ENCODE assay signal across 14 cellular contexts in genomic region chr10:72081210-72081609, GRCh38. TPM values are rescaled to one million over a fixed set of nuclear protein-coding genes. Genes with fewer than 3 reads are reported as not detected.
A peak's percentile ranks its signal among the peaks of the same experiment; 100 is the strongest.
DNase-seq lines count a peak whose midpoint lies in the region; ATAC-seq, FAIRE-seq and TF ChIP-seq lines count a peak whose summit lies in the region.
"Had no signal": no experiment of that assay in that cellular context is flagged by ENCODE, and none has a peak within 500 bp of the region (broad histone marks: within the 10 kb centered on the region; RNA-seq: fewer than 3 reads in every experiment).

No MANE protein-coding gene starts in this region.

- peaks cover 24% of the 10 kb centered on the region for H3K27me3 ChIP-seq in BLaER1
- no peaks in the 10 kb centered on the region for H3K27me3 ChIP-seq in DND-41 (ENCODE audit: insufficient read depth, low read length, poor library complexity)
- no peaks in the 10 kb centered on the region for H3K27me3 ChIP-seq in naive thymus-derived CD4-positive, alpha-beta T cell (ENCODE audit: control insufficient read depth in 2 of 2, insufficient read depth in 2 of 2, low read length in 2 of 2)
- H3K27me3 ChIP-seq: gastroesophageal sphincter had no signal

- no peaks in the 10 kb centered on the region for H3K27me3 Mint-ChIP-seq in naive thymus-derived CD4-positive, alpha-beta T cell
- H3K27me3 Mint-ChIP-seq: activated CD8-positive, alpha-beta memory T cell treated with anti-CD3 and anti-CD28 coated beads, Interleukin-2, amount 10 ng/mL, durations not matched to agents 7 days and 5 days had no signal

- no peaks in the 10 kb centered on the region for H3K9me3 Mint-ChIP-seq in activated naive CD4-positive, alpha-beta T cell treated with anti-CD3 and anti-CD28 coated beads, Interleukin-2, amount 50 U/mL, for 72 hours
- peaks cover 0 to 4% (median 0%) of the 10 kb centered on the region in 11 donors for H3K9me3 Mint-ChIP-seq in naive thymus-derived CD4-positive, alpha-beta T cell

- H3K4me2 ChIP-seq in BLaER1, result peak overlapping the region; percentile 19; the same call in 1 of the 2 replicates
- H3K4me2 ChIP-seq in DND-41 (ENCODE audit: insufficient read depth, low read length), result no peak overlapping the region

- no peaks in the 10 kb centered on the region for H3K36me3 ChIP-seq in BLaER1
- no peaks in the 10 kb centered on the region for H3K36me3 ChIP-seq in DND-41 (ENCODE audit: insufficient read depth, low read length)
- peaks cover 6 to 51% (median 16%) of the 10 kb centered on the region in 3 experiments for H3K36me3 ChIP-seq in naive thymus-derived CD4-positive, alpha-beta T cell (ENCODE audit: control insufficient read depth in 2 of 3, insufficient read depth in 3 of 3, low read length in 3 of 3)
- H3K36me3 ChIP-seq: gastroesophageal sphincter had no signal

- H4K20me1 ChIP-seq in BLaER1, result peaks cover 8% of the 10 kb centered on the region; the same call in 1 of the 2 replicates
- no peaks in the 10 kb centered on the region for H4K20me1 ChIP-seq in DND-41 (ENCODE audit: insufficient read depth, low read length)

- FAIRE-seq in GM12891 (lab: Jason Lieb, UNC), result no peak
- FAIRE-seq: endometrium, islet of Langerhans had no signal

- CTCF ChIA-PET in naive thymus-derived CD4-positive, alpha-beta T cell (lab: Charles Lee), result no interaction called here

- H3K4me1 Mint-ChIP-seq in naive thymus-derived CD4-positive, alpha-beta T cell, result peaks cover 71 to 98% (median 91%) of the 10 kb centered on the region in 7 donors

- H3K4me3 ChIP-seq in BLaER1 (no peak overlapping the region), DND-41 (ENCODE audit: low read depth in 1 of 2, low read length in 2 of 2) (no peak overlapping the region)
- H3K4me3 ChIP-seq in naive thymus-derived CD4-positive, alpha-beta T cell (ENCODE audit: low read length), result no peak overlapping the region
- H3K4me3 ChIP-seq: gastroesophageal sphincter had no signal

- intact Hi-C loops in naive thymus-derived CD4-positive, alpha-beta T cell (cut with micrococcal nuclease), result loop anchor here in 1 of 2 donors (10.0 kb wide), 1 partner anchor 346 kb away; no protein-coding TSS in a partner anchor

- H3K4me1 ChIP-seq in BLaER1, result peaks cover 34% of the 10 kb centered on the region
- H3K4me1 ChIP-seq in DND-41 (ENCODE audit: insufficient read depth, low read length), result peaks cover 29% of the 10 kb centered on the region
- H3K4me1 ChIP-seq in naive thymus-derived CD4-positive, alpha-beta T cell (ENCODE audit: control insufficient read depth in 2 of 2, insufficient read depth in 2 of 2, low read length in 2 of 2), result peaks cover 91 to 93% of the 10 kb centered on the region in 2 donors
- H3K4me1 ChIP-seq: gastroesophageal sphincter had no signal

- H3K9me3 ChIP-seq in BLaER1 (no peaks in the 10 kb centered on the region), DND-41 (ENCODE audit: insufficient read depth, low read length, severe bottlenecking) (no peaks in the 10 kb centered on the region)
- no peaks in the 10 kb centered on the region for H3K9me3 ChIP-seq in naive thymus-derived CD4-positive, alpha-beta T cell (ENCODE audit: control insufficient read depth in 2 of 3, low read length in 3 of 3)
- H3K9me3 ChIP-seq: gastroesophageal sphincter had no signal

- H3K36me3 Mint-ChIP-seq in activated naive CD4-positive, alpha-beta T cell treated with anti-CD3 and anti-CD28 coated beads, Interleukin-2, amount 50 U/mL, for 72 hours, result peaks cover 13 to 54% of the 10 kb centered on the region in 2 donors
- H3K36me3 Mint-ChIP-seq in naive thymus-derived CD4-positive, alpha-beta T cell, result peaks cover 13 to 32% (median 18%) of the 10 kb centered on the region in 5 donors

- peak overlapping the region; percentile 41 to 98 (median 81) for H3K4me3 Mint-ChIP-seq in naive thymus-derived CD4-positive, alpha-beta T cell
- H3K4me3 Mint-ChIP-seq: activated CD8-positive, alpha-beta memory T cell treated with anti-CD3 and anti-CD28 coated beads, Interleukin-2, amount 10 ng/mL, durations not matched to agents 7 days and 5 days had no signal

- peak overlapping the region; percentile 60 to 97 for H3K27ac Mint-ChIP-seq in activated naive CD4-positive, alpha-beta T cell treated with anti-CD3 and anti-CD28 coated beads, Interleukin-2, amount 50 U/mL, for 72 hours
- H3K27ac Mint-ChIP-seq in naive thymus-derived CD4-positive, alpha-beta T cell, result peak overlapping the region; percentile 70 to 97 (median 89)
- H3K27ac Mint-ChIP-seq: activated CD8-positive, alpha-beta memory T cell treated with anti-CD3 and anti-CD28 coated beads, Interleukin-2, amount 10 ng/mL, durations not matched to agents 7 days and 5 days had no signal

- TF ChIP-seq CTCF in DND-41 (IDR thresholded peaks at IDR 0.05; ENCODE audit: borderline replicate concordance, extremely low read depth, low read length, poor library complexity, severe bottlenecking), result no peak

- no peak overlapping the region for H3K9ac ChIP-seq in BLaER1
- H3K9ac ChIP-seq in DND-41 (ENCODE audit: low read depth, low read length), result no peak overlapping the region

- TF ChIP-seq POLR2A in GM12891 (IDR thresholded peaks at IDR 0.05; ENCODE audit: low read depth, low read length), result no peak

- H3K79me2 ChIP-seq in DND-41 (ENCODE audit: insufficient read depth, low read length), result no peaks in the 10 kb centered on the region

- no peak overlapping the region for H3K27ac ChIP-seq in BLaER1
- peak overlapping the region; percentile 87; the same call in 1 of the 2 replicates for H3K27ac ChIP-seq in DND-41 (ENCODE audit: low read length)
- H3K27ac ChIP-seq in naive thymus-derived CD4-positive, alpha-beta T cell (ENCODE audit: low read depth, low read length), result peak overlapping the region; percentile 99
- H3K27ac ChIP-seq: gastroesophageal sphincter had no signal

- H2AFZ ChIP-seq in DND-41 (ENCODE audit: low read depth, low read length), result no peak overlapping the region

- no peak for ATAC-seq in DND-41 (ENCODE audit: insufficient read depth, low read depth)
- no peak for ATAC-seq in activated naive CD4-positive, alpha-beta T cell treated with anti-CD3 and anti-CD28 coated beads, Interleukin-2, amount 50 U/mL, for 72 hours
- ATAC-seq in naive thymus-derived CD4-positive, alpha-beta T cell, result no peak
- ATAC-seq: activated CD8-positive, alpha-beta memory T cell treated with anti-CD3 and anti-CD28 coated beads, Interleukin-2, amount 10 ng/mL, durations not matched to agents 7 days and 5 days; gastroesophageal sphincter had no signal

- POLR2A ChIA-PET in naive thymus-derived CD4-positive, alpha-beta T cell (lab: Charles Lee), result interaction anchor here (1.1 kb wide), 1 partner anchor 10 kb away, joined by 5 read pairs; no protein-coding TSS in a partner anchor

- DNase-seq in DND-41 (no peak), GM12891 (ENCODE audit: insufficient read length, low spot score) (no peak), foreskin melanocyte (no peak), NCI-H345 treated with DMSO at 0.1 percent for 48 hours (lab: John Stamatoyannopoulos, UW; ENCODE audit: unreplicated experiment) (no peak)
- no peak for DNase-seq in activated naive CD4-positive, alpha-beta T cell treated with anti-CD3 and anti-CD28 coated beads, Interleukin-2, amount 50 U/mL, for 72 hours (ENCODE audit: low spot score in 2 of 2)
- peak in 1 of 9 donors; percentile 6 for DNase-seq in naive thymus-derived CD4-positive, alpha-beta T cell
- DNase-seq: activated CD8-positive, alpha-beta memory T cell treated with anti-CD3 and anti-CD28 coated beads, Interleukin-2, amount 10 ng/mL, durations not matched to agents 7 days and 5 days; NCI-H446; stimulated activated CD4-positive, alpha-beta T cell treated with anti-CD3 and anti-CD28 coated beads, Interleukin-4, amount 100 ng/mL, for 1 hour; stimulated activated naive CD4-positive, alpha-beta T cell treated with Interleukin-2 at 50 U/mL for 16 hours had no signal

TF ChIP-seq in GM12891, 5 proteins besides CTCF, POLR2A, EP300 and RAD21:
- TF ChIP-seq SPI1 (IDR thresholded peaks at IDR 0.05; ENCODE audit: low read depth, low read length) (no peak), PAX5 (IDR thresholded peaks at IDR 0.05; ENCODE audit: insufficient read depth, low read length, severe bottlenecking) (no peak), TAF1 (IDR thresholded peaks at IDR 0.05; ENCODE audit: low read depth, low read length) (no peak), POU2F2 (IDR thresholded peaks at IDR 0.05; ENCODE audit: low read depth, low read length) (no peak), POLR2AphosphoS5 (IDR thresholded peaks at IDR 0.05; ENCODE audit: low read depth, low read length) (no peak)

RNA-seq across cellular contexts. Expression of gene SPOCK2, which starts 7.1 kb away (rescaled TPM):
- 100 to 1,000 TPM; 170 to 209 TPM for total RNA-seq in activated naive CD4-positive, alpha-beta T cell treated with anti-CD3 and anti-CD28 coated beads, Interleukin-2, amount 50 U/mL, for 72 hours
- 100 to 1,000 TPM; 312 to 543 (median 505) TPM for total RNA-seq in naive thymus-derived CD4-positive, alpha-beta T cell
- polyA plus RNA-seq in naive thymus-derived CD4-positive, alpha-beta T cell, result 100 to 1,000 TPM; 200 to 250 TPM
- polyA plus RNA-seq in GM12891 (2012; ENCODE audit: low read depth, missing spikeins), result 2.3 TPM
